10 cellular contexts compared by ENCODE assay signal in genomic region chr12:89347325-89347829, GRCh38. TPM values are rescaled to one million over a fixed set of nuclear protein-coding genes. Genes with fewer than 3 reads are reported as not detected.
DNase-seq lines count a peak whose midpoint lies in the region; ATAC-seq, FAIRE-seq and TF ChIP-seq lines count a peak whose summit lies in the region.
"Had no signal": no experiment of that assay in that cellular context is flagged by ENCODE, and none has a peak within 500 bp of the region (broad histone marks: within the 10 kb centered on the region; RNA-seq: fewer than 3 reads in every experiment).

No MANE protein-coding gene starts in this region.

- peak overlapping the region; percentile 64; the same call in 1 of the 2 replicates for H3K9ac ChIP-seq in MM.1S (ENCODE audit: low read length)

- DNase-seq in DMS53 treated with DMSO at 0.1 percent for 48 hours (lab: John Stamatoyannopoulos, UW; ENCODE audit: unreplicated experiment), result peak; percentile 37
- DNase-seq in MM.1S, result no peak
- DNase-seq in bronchial epithelial cell (ENCODE audit: low read depth), result peak; percentile 55
- DNase-seq in NCI-H2171 treated with DMSO at 0.1 percent for 48 hours (lab: John Stamatoyannopoulos, UW), result no peak
- DNase-seq in RWPE1 (ENCODE audit: low spot score), result no peak
- DNase-seq in DMS153 treated with DMSO at 0.1 percent for 48 hours (lab: John Stamatoyannopoulos, UW; ENCODE audit: unreplicated experiment), result no peak
- DNase-seq: activated naive CD4-positive, alpha-beta T cell had no signal

- POLR2A ChIA-PET in RWPE1 (lab: Yijun Ruan, JAX; ENCODE audit: low non-redundant PET), result interaction anchor here (0.6 kb wide), 1 partner anchor 26 kb away, joined by 3 read pairs; no protein-coding TSS in a partner anchor

- peaks cover 46% of the 10 kb centered on the region for H3K4me1 ChIP-seq in MM.1S (ENCODE audit: low read length)

- peak overlapping the region; percentile 84 for H3K4me2 ChIP-seq in MM.1S (ENCODE audit: low read depth, low read length)

- no peaks in the 10 kb centered on the region for H3K36me3 ChIP-seq in MM.1S (replicated peaks; ENCODE audit: insufficient read depth, low read length)
- H3K36me3 ChIP-seq in bronchial epithelial cell (ENCODE audit: control insufficient read depth, insufficient read depth, low read length), result peaks cover 1% of the 10 kb centered on the region

- H3K4me1 Mint-ChIP-seq in nephron, result peaks cover 72% of the 10 kb centered on the region

- peaks cover 6% of the 10 kb centered on the region for H3K36me3 Mint-ChIP-seq in nephron (ENCODE audit: low read depth)

- no peak for ATAC-seq in GM18870 (IDR thresholded peaks at IDR 0.05; ENCODE audit: unreplicated experiment)
- ATAC-seq: Panc1 had no signal

- peaks cover 59% of the 10 kb centered on the region for H3K27me3 Mint-ChIP-seq in nephron (ENCODE audit: low read depth)

- no peaks in the 10 kb centered on the region for H3K9me2 ChIP-seq in MM.1S (replicated peaks; ENCODE audit: insufficient read depth, low read length)

- TF ChIP-seq CTCF in MM.1S (IDR thresholded peaks at IDR 0.05; ENCODE audit: low read length) (no peak), bronchial epithelial cell (IDR thresholded peaks at IDR 0.05; ENCODE audit: insufficient read depth, low read length, severe bottlenecking) (no peak), nephron (IDR thresholded peaks at IDR 0.05; ENCODE audit: unreplicated experiment in 3 of 3) (no peak), RWPE1 (conservative IDR thresholded peaks at IDR 0.05; ENCODE audit: low read depth) (no peak)

- no peak overlapping the region for H2AFZ ChIP-seq in MM.1S (ENCODE audit: low read length)

- H3K4me3 ChIP-seq in MM.1S (ENCODE audit: low read length), result peak overlapping the region; percentile 44
- H3K4me3 ChIP-seq in bronchial epithelial cell (ENCODE audit: low read depth, low read length), result no peak overlapping the region

- peaks cover 77% of the 10 kb centered on the region for H3F3A ChIP-seq in MM.1S (ENCODE audit: insufficient read depth, low read length)

- H4K20me1 ChIP-seq in MM.1S (ENCODE audit: insufficient read depth, low read length), result no peaks in the 10 kb centered on the region

- H3K9me3 Mint-ChIP-seq in nephron, result no peaks in the 10 kb centered on the region

- peaks cover 52% of the 10 kb centered on the region for H3K79me2 ChIP-seq in MM.1S (ENCODE audit: low read length)

- H3K27me3 ChIP-seq in MM.1S (replicated peaks; ENCODE audit: insufficient read depth, low read length) (no peaks in the 10 kb centered on the region), bronchial epithelial cell (ENCODE audit: control insufficient read depth, insufficient read depth, low read length) (no peaks in the 10 kb centered on the region)

- FAIRE-seq in bronchial epithelial cell (lab: Jason Lieb, UNC), result no peak

- H3K4me3 Mint-ChIP-seq in nephron, result peak overlapping the region in 2 of 3 experiments; percentile 16 to 18

- H3K27ac ChIP-seq in MM.1S (ENCODE audit: low read length) (peak overlapping the region; percentile 92), RWPE1 (no peak overlapping the region)

- H3K27ac Mint-ChIP-seq in nephron, result peak overlapping the region in 1 of 3 experiments; percentile 19

- CTCF ChIA-PET in RWPE1 (lab: Yijun Ruan, JAX), result interaction anchor here (0.6 to 0.7 kb wide), 2 partner anchors 180 to 321 kb away, joined by 3 read pairs; no protein-coding TSS in a partner anchor

- no peaks in the 10 kb centered on the region for H3K9me3 ChIP-seq in MM.1S (replicated peaks; ENCODE audit: insufficient read depth, low read length)

RNA-seq across cellular contexts. Expression of gene DUSP6, which starts 4.9 kb away (rescaled TPM):
- 12.9 and 149 TPM in 2 replicates for total RNA-seq in bronchial epithelial cell

Comparison
In these comparisons a context has a peak if more than half of its experiments do, and no peak if none do; other contexts are left out.
1. DNase-seq: peak in DMS53 treated with DMSO at 0.1 percent for 48 hours (single experiment) and bronchial epithelial cell (single experiment); none in MM.1S (single experiment), NCI-H2171 treated with DMSO at 0.1 percent for 48 hours (single experiment), RWPE1 (single experiment) and DMS153 treated with DMSO at 0.1 percent for 48 hours (single experiment).